18 cellular contexts compared by ENCODE assay signal in genomic region chr15:49848824-49849209, GRCh38.
"Had no signal": no experiment of that assay in that cellular context is flagged by ENCODE, and none has a peak within 500 bp of the region (broad histone marks: within the 10 kb centered on the region; RNA-seq: fewer than 3 reads in every experiment).

No MANE protein-coding gene starts in this region.

- H3K27me3 ChIP-seq: colonic mucosa, suprapubic skin had no signal

- H3K9me3 ChIP-seq: colonic mucosa had no signal

- H3K4me3 ChIP-seq: colonic mucosa, lower lobe of right lung, suprapubic skin had no signal

- H3K36me3 ChIP-seq: colonic mucosa, suprapubic skin had no signal

- DNase-seq: activated CD4-positive, alpha-beta T cell treated with anti-CD3 and anti-CD28 coated beads, Interleukin-2, amount 50 U/mL, for 48 hours; activated CD4-positive, CD25-positive, alpha-beta regulatory T cell treated with anti-CD3 and anti-CD28 coated beads, Interleukin-2, amount 50 U/mL, for 72 hours; activated CD8-positive, alpha-beta memory T cell treated with anti-CD3 and anti-CD28 coated beads, Interleukin-2, amount 10 ng/mL, durations not matched to agents 7 days and 5 days; activated effector memory CD4-positive, alpha-beta T cell treated with Interleukin-2 at 50 U/mL for 16 hours; activated T-cell treated with anti-CD3 and anti-CD28 coated beads, Interleukin-2, amount 50 U/mL, for 24 hours; anterior cingulate cortex; colonic mucosa; effector CD8-positive, alpha-beta T cell; left cardiac atrium; lower lobe of right lung; midbrain; naive thymus-derived CD8-positive, alpha-beta T cell; occipital lobe; stimulated activated CD4-positive, alpha-beta T cell treated with anti-CD3 and anti-CD28 coated beads, Interleukin-12 subunit alpha, Interleukin-12 subunit beta, amount 100 ng/mL, for 4 hours; stimulated activated naive CD4-positive, alpha-beta T cell treated with Interleukin-2 at 50 U/mL for 16 hours; SW 1271 had no signal

- H3K4me1 ChIP-seq: lower lobe of right lung had no signal

- ATAC-seq: activated CD8-positive, alpha-beta memory T cell treated with anti-CD3 and anti-CD28 coated beads, Interleukin-2, amount 10 ng/mL, durations not matched to agents 7 days and 5 days; lower lobe of right lung; naive thymus-derived CD8-positive, alpha-beta T cell; sciatic nerve had no signal

- H3K27ac ChIP-seq: colonic mucosa, lower lobe of right lung, suprapubic skin had no signal
